In the genomic region with DNA sequence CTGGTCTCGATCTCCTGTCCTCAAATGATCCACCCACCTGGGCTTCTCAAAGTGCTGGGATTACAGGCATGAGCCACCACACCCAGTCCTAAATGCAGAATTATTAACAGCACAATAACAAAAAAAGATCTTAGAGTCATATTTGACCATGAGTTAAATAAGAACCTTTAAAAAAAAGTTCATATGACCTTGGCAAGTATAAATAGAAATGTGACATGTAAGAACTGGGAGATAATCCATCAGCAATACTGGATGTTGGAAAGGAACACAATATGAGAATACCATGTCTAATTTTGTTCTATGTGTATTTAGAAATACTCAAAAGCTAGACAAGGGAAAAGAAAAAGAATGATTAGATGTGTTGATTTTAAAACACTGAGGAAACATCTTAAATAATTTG, we compare ENCODE assay signal across 1 cellular context.
TF ChIP-seq lines count a peak whose summit lies in the region.

No MANE protein-coding gene starts in this region.

TF ChIP-seq in GM23338, 12 proteins besides CTCF, POLR2A, EP300 and RAD21 (continued from another document):
- TF ChIP-seq ETS1 (IDR thresholded peaks at IDR 0.05) (no peak), EZH2 (IDR thresholded peaks at IDR 0.05; ENCODE audit: low read depth, unreplicated experiment) (no peak), ZNF114 (CRISPR knock-in tag; IDR thresholded peaks at IDR 0.05) (no peak), NANOG (IDR thresholded peaks at IDR 0.05; ENCODE audit: borderline replicate concordance) (no peak), POLR2AphosphoS5 (IDR thresholded peaks at IDR 0.05; ENCODE audit: low read depth) (no peak), EZH2phosphoT487 (IDR thresholded peaks at IDR 0.05; ENCODE audit: unreplicated experiment) (no peak)
- TF ChIP-seq, protein P1, sequence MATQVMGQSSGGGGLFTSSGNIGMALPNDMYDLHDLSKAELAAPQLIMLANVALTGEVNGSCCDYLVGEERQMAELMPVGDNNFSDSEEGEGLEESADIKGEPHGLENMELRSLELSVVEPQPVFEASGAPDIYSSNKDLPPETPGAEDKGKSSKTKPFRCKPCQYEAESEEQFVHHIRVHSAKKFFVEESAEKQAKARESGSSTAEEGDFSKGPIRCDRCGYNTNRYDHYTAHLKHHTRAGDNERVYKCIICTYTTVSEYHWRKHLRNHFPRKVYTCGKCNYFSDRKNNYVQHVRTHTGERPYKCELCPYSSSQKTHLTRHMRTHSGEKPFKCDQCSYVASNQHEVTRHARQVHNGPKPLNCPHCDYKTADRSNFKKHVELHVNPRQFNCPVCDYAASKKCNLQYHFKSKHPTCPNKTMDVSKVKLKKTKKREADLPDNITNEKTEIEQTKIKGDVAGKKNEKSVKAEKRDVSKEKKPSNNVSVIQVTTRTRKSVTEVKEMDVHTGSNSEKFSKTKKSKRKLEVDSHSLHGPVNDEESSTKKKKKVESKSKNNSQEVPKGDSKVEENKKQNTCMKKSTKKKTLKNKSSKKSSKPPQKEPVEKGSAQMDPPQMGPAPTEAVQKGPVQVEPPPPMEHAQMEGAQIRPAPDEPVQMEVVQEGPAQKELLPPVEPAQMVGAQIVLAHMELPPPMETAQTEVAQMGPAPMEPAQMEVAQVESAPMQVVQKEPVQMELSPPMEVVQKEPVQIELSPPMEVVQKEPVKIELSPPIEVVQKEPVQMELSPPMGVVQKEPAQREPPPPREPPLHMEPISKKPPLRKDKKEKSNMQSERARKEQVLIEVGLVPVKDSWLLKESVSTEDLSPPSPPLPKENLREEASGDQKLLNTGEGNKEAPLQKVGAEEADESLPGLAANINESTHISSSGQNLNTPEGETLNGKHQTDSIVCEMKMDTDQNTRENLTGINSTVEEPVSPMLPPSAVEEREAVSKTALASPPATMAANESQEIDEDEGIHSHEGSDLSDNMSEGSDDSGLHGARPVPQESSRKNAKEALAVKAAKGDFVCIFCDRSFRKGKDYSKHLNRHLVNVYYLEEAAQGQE (IDR thresholded peaks at IDR 0.05; ENCODE audit: unreplicated experiment), result no peak
